Comparison of ENCODE assay signal across 22 cellular contexts in the genomic region with DNA sequence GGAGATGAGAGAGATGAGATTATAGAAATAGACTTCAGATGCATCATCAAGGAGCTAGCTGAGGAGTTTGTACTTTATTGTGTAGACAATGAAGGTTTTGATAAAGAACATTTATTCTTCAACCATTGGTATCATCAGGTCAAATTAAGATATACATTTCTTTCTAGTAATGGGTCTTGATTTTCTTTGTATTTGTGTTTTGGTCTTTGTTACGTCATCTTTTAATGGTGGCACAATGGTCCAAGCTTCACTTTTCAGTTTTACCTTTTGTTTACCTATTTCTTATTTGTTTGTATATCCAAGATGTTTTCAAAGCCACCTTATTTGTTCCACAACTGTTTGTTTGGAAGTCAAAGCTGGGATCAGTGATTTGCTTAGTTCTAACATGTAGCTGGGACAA. TPM values are rescaled to one million over a fixed set of nuclear protein-coding genes. Genes with fewer than 3 reads are reported as not detected.
A peak's percentile ranks its signal among the peaks of the same experiment; 100 is the strongest.
DNase-seq lines count a peak whose midpoint lies in the region; ATAC-seq, FAIRE-seq and TF ChIP-seq lines count a peak whose summit lies in the region.
"Had no signal": no experiment of that assay in that cellular context is flagged by ENCODE, and none has a peak within 500 bp of the region (broad histone marks: within the 10 kb centered on the region; RNA-seq: fewer than 3 reads in every experiment).

No MANE protein-coding gene starts in this region.

- no peaks in the 10 kb centered on the region for H3K79me1 ChIP-seq in IMR-90 (ENCODE audit: low read depth in 1 of 2, low read length in 2 of 2)

- dilution Hi-C loops in IMR-90 (cut with HindIII; ENCODE audit: low sequenced_read_pairs, unreplicated experiment): no loop called here

- no peak for TF ChIP-seq POLR2A in H54 (IDR thresholded peaks at IDR 0.05; ENCODE audit: low read depth, low read length)
- TF ChIP-seq POLR2A in IMR-90 (IDR thresholded peaks at IDR 0.05; ENCODE audit: low read depth, low read length): no peak

- H4K20me1 ChIP-seq in IMR-90 (ENCODE audit: insufficient read depth, low read length): no peaks in the 10 kb centered on the region
- H4K20me1 ChIP-seq: BLaER1 had no signal

- no peak for TF ChIP-seq CTCF in HEK293 (tag by site-specific recombination; IDR thresholded peaks at IDR 0.05)
- no peak for TF ChIP-seq CTCF in IMR-90 (conservative IDR thresholded peaks at IDR 0.05; ENCODE audit: low read depth, low read length)

- H3K27me3 ChIP-seq in IMR-90 (ENCODE audit: control insufficient read depth, insufficient read depth, low read length): no peaks in the 10 kb centered on the region
- H3K27me3 ChIP-seq: BE2C, BLaER1 had no signal

- H3K23ac ChIP-seq in IMR-90 (ENCODE audit: low read depth, low read length): peak overlapping the region; percentile 44; the same call in 1 of the 2 replicates

- H3K9ac ChIP-seq in IMR-90 (ENCODE audit: low read depth, low read length): no peak overlapping the region
- H3K9ac ChIP-seq: BLaER1 had no signal

- POLR2A ChIA-PET in HEK293 (lab: Yijun Ruan, JAX) (no interaction called here), IMR-90 (lab: Charles Lee; ENCODE audit: unreplicated experiment) (interaction anchor here (0.6 kb wide), 1 partner anchor 165 kb away, joined by 3 read pairs; no protein-coding TSS in a partner anchor)

- no peak overlapping the region; the same call in 1 of the 2 replicates for H4K5ac ChIP-seq in IMR-90 (ENCODE audit: low read depth, low read length)

- ATAC-seq in IMR-90 (ENCODE audit: low read depth): no peak
- ATAC-seq in GM19351 (IDR thresholded peaks at IDR 0.05; ENCODE audit: unreplicated experiment): no peak

- intact Hi-C loops in IMR-90 (cut with micrococcal nuclease): no loop called here

- no peaks in the 10 kb centered on the region for H3K9me3 ChIP-seq in HEK293 (ENCODE audit: control insufficient read depth, insufficient read depth, low read depth, low read length)
- H3K9me3 ChIP-seq in IMR-90 (ENCODE audit: control insufficient read depth, insufficient read depth, low read length): no peaks in the 10 kb centered on the region
- H3K9me3 ChIP-seq: BE2C, BLaER1 had no signal

- no CpG with 5 or more reads among the region's 1 CpG for WGBS in IMR-90 (ENCODE audit: extremely low coverage in 2 of 2, insufficient read length in 1 of 2), 2 experiments

- CTCF ChIA-PET in HEK293 (lab: Yijun Ruan, JAX): interaction anchor here (0.6 kb wide), 1 partner anchor 191 kb away, joined by 3 read pairs; no protein-coding TSS in a partner anchor
- CTCF ChIA-PET in IMR-90 (lab: Yijun Ruan, JAX): no interaction called here

- FAIRE-seq in H54 (lab: Jason Lieb, UNC): peak; percentile 41
- FAIRE-seq: A204.1, D721Med, G401.6, GM12891, GM19239 had no signal

- H2BK15ac ChIP-seq in IMR-90 (ENCODE audit: low read depth, low read length): no peak overlapping the region

- 0 out of 4 replicates have a peak overlapping the region, but pooled peaks of 1 of the 2 experiments have one; percentile 1 for H4K8ac ChIP-seq in IMR-90 (ENCODE audit: low read depth in 2 of 2, low read length in 2 of 2)

- H2AFZ ChIP-seq in IMR-90 (replicated peaks; ENCODE audit: low read length, poor library complexity): no peak overlapping the region

- in situ Hi-C loops in IMR-90 (cut with MboI; ENCODE audit: low sequenced_read_pairs): no loop called here

- H3K27ac ChIP-seq in HEK293 (ENCODE audit: extremely low read depth, low read depth, low read length) (no peak overlapping the region), IMR-90 (ENCODE audit: insufficient read depth, low read length) (no peak overlapping the region)
- H3K27ac ChIP-seq: BLaER1 had no signal

- no peak overlapping the region; the same call in 1 of the 2 replicates for H3K18ac ChIP-seq in IMR-90 (ENCODE audit: low read depth, low read length)

- H3K4me1 ChIP-seq in HEK293 (ENCODE audit: control insufficient read depth, insufficient read depth, low read length): no peaks in the 10 kb centered on the region
- H3K4me1 ChIP-seq in IMR-90 (ENCODE audit: control insufficient read depth, insufficient read depth, low read length): no peaks in the 10 kb centered on the region; the same call in 1 of the 2 replicates
- H3K4me1 ChIP-seq: BE2C, BLaER1 had no signal

- H2BK120ac ChIP-seq in IMR-90 (ENCODE audit: low read depth, low read length): peak overlapping the region; percentile 63

- TF ChIP-seq RAD21 in IMR-90 (IDR thresholded peaks at IDR 0.05; ENCODE audit: low read length): no peak

- H2BK20ac ChIP-seq in IMR-90 (ENCODE audit: low read depth, low read length): no peak overlapping the region

- DNase-seq in H54 (ENCODE audit: insufficient read length, low spot score) (no peak), IMR-90 (no peak), SIG-M5 treated with dmso at 0.1 percent for 504 hours (lab: John Stamatoyannopoulos, UW; ENCODE audit: unreplicated experiment) (no peak)
- DNase-seq: 8988T; ACHN; BE2C; C1 segment of cervical spinal cord; Calu3; CD4-positive, alpha-beta memory T cell; CD4-positive, CD25-positive, alpha-beta regulatory T cell; CD8-positive, alpha-beta memory T cell; COR-L47; DMS79 treated with DMSO at 0.1 percent for 48 hours; GF-D8 had no signal

- H3K56ac ChIP-seq in IMR-90 (ENCODE audit: extremely low read depth, insufficient read depth, low read length): no peak overlapping the region

- H2AK5ac ChIP-seq in IMR-90 (ENCODE audit: low read depth, low read length): no peak overlapping the region

- H3K4me2 ChIP-seq in IMR-90 (ENCODE audit: low read depth, low read length): no peak overlapping the region
- H3K4me2 ChIP-seq: BLaER1 had no signal

- H3K4ac ChIP-seq in IMR-90 (ENCODE audit: low read depth, low read length): 0 out of 2 replicates have a peak overlapping the region, but pooled peaks have one; percentile 7

- no peak overlapping the region for H3K4me3 ChIP-seq in HEK293 (ENCODE audit: low read depth, low read length)
- no peak overlapping the region for H3K4me3 ChIP-seq in IMR-90 (ENCODE audit: insufficient read depth, low read depth, low read length)
- H3K4me3 ChIP-seq: BLaER1 had no signal

- no TSS peak for BruUV-seq in IMR-90 (replicated peaks; lab: Mats Ljungman, UMichigan)

- H3K14ac ChIP-seq in IMR-90 (replicated peaks; ENCODE audit: low read depth, low read length): no peak overlapping the region

- H2BK5ac ChIP-seq in IMR-90 (ENCODE audit: low read depth, low read length, poor library complexity, severe bottlenecking): peak overlapping the region; percentile 72

- H3K9me1 ChIP-seq in IMR-90 (ENCODE audit: insufficient read depth, low read length): no peaks in the 10 kb centered on the region

- H3K36me3 ChIP-seq in HEK293 (ENCODE audit: control insufficient read depth in 2 of 2, insufficient read depth in 1 of 2, low read length in 2 of 2): no peaks in the 10 kb centered on the region
- H3K36me3 ChIP-seq in IMR-90 (ENCODE audit: control insufficient read depth, insufficient read depth, low read length): no peaks in the 10 kb centered on the region
- H3K36me3 ChIP-seq: BE2C, BLaER1 had no signal

- H2AK9ac ChIP-seq in IMR-90 (replicated peaks; ENCODE audit: low read depth, low read length, poor library complexity): no peak overlapping the region

- H4K91ac ChIP-seq in IMR-90 (ENCODE audit: insufficient read depth, low read depth, low read length): no peak overlapping the region

TF ChIP-seq in HEK293, 187 proteins besides CTCF, POLR2A, EP300 and RAD21:
- TF ChIP-seq, protein P1, sequence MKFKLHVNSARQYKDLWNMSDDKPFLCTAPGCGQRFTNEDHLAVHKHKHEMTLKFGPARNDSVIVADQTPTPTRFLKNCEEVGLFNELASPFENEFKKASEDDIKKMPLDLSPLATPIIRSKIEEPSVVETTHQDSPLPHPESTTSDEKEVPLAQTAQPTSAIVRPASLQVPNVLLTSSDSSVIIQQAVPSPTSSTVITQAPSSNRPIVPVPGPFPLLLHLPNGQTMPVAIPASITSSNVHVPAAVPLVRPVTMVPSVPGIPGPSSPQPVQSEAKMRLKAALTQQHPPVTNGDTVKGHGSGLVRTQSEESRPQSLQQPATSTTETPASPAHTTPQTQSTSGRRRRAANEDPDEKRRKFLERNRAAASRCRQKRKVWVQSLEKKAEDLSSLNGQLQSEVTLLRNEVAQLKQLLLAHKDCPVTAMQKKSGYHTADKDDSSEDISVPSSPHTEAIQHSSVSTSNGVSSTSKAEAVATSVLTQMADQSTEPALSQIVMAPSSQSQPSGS (tag by site-specific recombination; IDR thresholded peaks at IDR 0.05; ENCODE audit: low read depth): 0 out of 2 replicates have a peak, but pooled peaks have one; percentile 17
- no peak for TF ChIP-seq ZNF2 (tag by site-specific recombination; IDR thresholded peaks at IDR 0.05)

TF ChIP-seq in IMR-90, 13 proteins besides CTCF, POLR2A, EP300 and RAD21 (continues in another document):
- TF ChIP-seq CEBPB (IDR thresholded peaks at IDR 0.05; ENCODE audit: low read depth, low read length): no peak
- no peak for TF ChIP-seq RFX5 (IDR thresholded peaks at IDR 0.05; ENCODE audit: low read depth, low read length)
- no peak for TF ChIP-seq RCOR1 (IDR thresholded peaks at IDR 0.05; ENCODE audit: insufficient replicate concordance, low read length)
- TF ChIP-seq MAZ (IDR thresholded peaks at IDR 0.05; ENCODE audit: borderline replicate concordance, low read depth, low read length): no peak
- TF ChIP-seq MXI1 (IDR thresholded peaks at IDR 0.05; ENCODE audit: borderline replicate concordance, low read depth, low read length): no peak
- TF ChIP-seq FOS (IDR thresholded peaks at IDR 0.05; ENCODE audit: low read depth, low read length): no peak
- TF ChIP-seq MAFK (IDR thresholded peaks at IDR 0.05; ENCODE audit: low read depth, low read length): no peak
- TF ChIP-seq SMC3 (IDR thresholded peaks at IDR 0.05; ENCODE audit: low read depth, low read length): no peak
- no peak for TF ChIP-seq CHD1 (IDR thresholded peaks at IDR 0.05; ENCODE audit: low read depth, low read length)
- TF ChIP-seq, protein P2, sequence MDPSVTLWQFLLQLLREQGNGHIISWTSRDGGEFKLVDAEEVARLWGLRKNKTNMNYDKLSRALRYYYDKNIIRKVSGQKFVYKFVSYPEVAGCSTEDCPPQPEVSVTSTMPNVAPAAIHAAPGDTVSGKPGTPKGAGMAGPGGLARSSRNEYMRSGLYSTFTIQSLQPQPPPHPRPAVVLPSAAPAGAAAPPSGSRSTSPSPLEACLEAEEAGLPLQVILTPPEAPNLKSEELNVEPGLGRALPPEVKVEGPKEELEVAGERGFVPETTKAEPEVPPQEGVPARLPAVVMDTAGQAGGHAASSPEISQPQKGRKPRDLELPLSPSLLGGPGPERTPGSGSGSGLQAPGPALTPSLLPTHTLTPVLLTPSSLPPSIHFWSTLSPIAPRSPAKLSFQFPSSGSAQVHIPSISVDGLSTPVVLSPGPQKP (IDR thresholded peaks at IDR 0.05; ENCODE audit: borderline replicate concordance, low read depth, low read length): no peak
- TF ChIP-seq BHLHE40 (IDR thresholded peaks at IDR 0.05; ENCODE audit: low read depth, low read length): no peak
- no peak for TF ChIP-seq NFE2L2 (IDR thresholded peaks at IDR 0.05; ENCODE audit: low read depth, low read length)

RNA-seq across cellular contexts. Expression of a gene that starts 44.5 kb away (rescaled TPM):
- total RNA-seq in IMR-90 (2012; rRNA removed): 5.4 and 8.6 TPM in 2 replicates
- polyA plus RNA-seq in IMR-90 (2012; rRNA removed): 1.1 and 1.7 TPM in 2 replicates
- 0.24 and 0.25 TPM in 2 replicates for polyA plus RNA-seq in IMR-90 (2012; cell fraction: cytosol; rRNA removed)
- polyA plus RNA-seq in IMR-90 (2012; cell fraction: nucleus; rRNA removed; ENCODE audit: low replicate concordance): 0.21 and 2.1 TPM in 2 replicates
- total RNA-seq: CD4-positive, alpha-beta memory T cell; CD4-positive, CD25-positive, alpha-beta regulatory T cell; CD8-positive, alpha-beta memory T cell had no signal
- polyA plus RNA-seq: CD4-positive, alpha-beta memory T cell; CD4-positive, CD25-positive, alpha-beta regulatory T cell; CD8-positive, alpha-beta memory T cell had no signal
